19 cellular contexts compared by ENCODE assay signal in the genomic region with DNA sequence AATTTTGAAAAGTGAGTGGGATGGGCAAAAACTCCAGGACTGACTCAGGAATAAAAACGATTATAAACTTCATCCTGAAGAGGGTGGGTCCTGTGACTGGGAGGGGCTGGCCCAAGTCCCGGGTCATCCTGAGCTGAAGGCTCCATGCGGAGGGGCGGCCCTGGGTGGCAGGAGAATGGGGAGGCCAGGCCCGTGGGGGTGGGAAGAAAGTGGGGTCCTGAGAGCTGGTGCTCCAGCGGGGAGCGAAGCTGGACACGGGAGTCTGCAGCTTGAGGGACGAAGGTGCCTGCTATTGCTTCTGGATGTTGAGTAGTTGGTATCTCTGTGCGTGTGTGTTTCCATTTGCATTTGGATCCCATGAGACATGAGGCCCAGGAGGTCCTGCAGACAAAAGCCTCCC. TPM values are rescaled to one million over a fixed set of nuclear protein-coding genes. Genes with fewer than 3 reads are reported as not detected.
A peak's percentile ranks its signal among the peaks of the same experiment; 100 is the strongest.
DNase-seq lines count a peak whose midpoint lies in the region; ATAC-seq, FAIRE-seq and TF ChIP-seq lines count a peak whose summit lies in the region.
"Had no signal": no experiment of that assay in that cellular context is flagged by ENCODE, and none has a peak within 500 bp of the region (broad histone marks: within the 10 kb centered on the region; RNA-seq: fewer than 3 reads in every experiment).

No MANE protein-coding gene starts in this region.

- CTCF ChIA-PET in K562 (lab: Yijun Ruan, JAX; ENCODE audit: low intra/inter-chr PET ratio), result no interaction called here

- H3K27ac ChIP-seq in C4-2B, result peak overlapping the region; percentile 10
- no peak overlapping the region for H3K27ac ChIP-seq in K562 (ENCODE audit: extremely low read depth, low read depth, low read length)
- no peak overlapping the region for H3K27ac ChIP-seq in kidney (ENCODE audit: low read depth in 2 of 2, low read length in 2 of 2)
- H3K27ac ChIP-seq in SJCRH30, result no peak overlapping the region
- H3K27ac ChIP-seq: BLaER1 had no signal

- H3K9me1 ChIP-seq in K562 (ENCODE audit: control insufficient read depth, insufficient read depth, low read length), result no peaks in the 10 kb centered on the region

- in situ Hi-C loops in K562 (cut with MboI), result no loop called here

- H2AFZ ChIP-seq in K562 (ENCODE audit: low read depth, low read length), result no peak overlapping the region

- TF ChIP-seq EP300 in K562 (IDR thresholded peaks at IDR 0.05; ENCODE audit: low read length), result no peak

- no peak for DNase-seq in K562 (ENCODE audit: extremely low read depth in 1 of 4, low spot score in 3 of 4)
- peak; percentile 62 for DNase-seq in kidney
- DNase-seq in posterior vena cava (ENCODE audit: low spot score), result peak; percentile 65
- no peak for DNase-seq in left lobe of liver (ENCODE audit: low spot score)
- DNase-seq in GM03348 (ENCODE audit: low spot score), result no peak
- DNase-seq in activated CD4-positive, alpha-beta T cell treated with anti-CD3 and anti-CD28 coated beads, Interleukin-2, amount 50 U/mL, for 1 hour, result no peak
- no peak for DNase-seq in SJCRH30
- DNase-seq: 8988T; AML-193; CD4-positive, CD25-positive, alpha-beta regulatory T cell; DMS79; HCEC 1CT; HFFc6 had no signal

- POLR2A ChIA-PET in K562 (lab: Yijun Ruan, JAX), result interaction anchor here (1.4 kb wide), 1 partner anchor 10 kb away, joined by 4 read pairs; no protein-coding TSS in a partner anchor

- H3K9me3 ChIP-seq in K562 (replicated peaks; ENCODE audit: control insufficient read depth, insufficient read depth, low read depth, low read length) (peaks cover 3% of the 10 kb centered on the region; the same call in 1 of the 2 replicates), kidney (ENCODE audit: control insufficient read depth in 1 of 2, low read length in 2 of 2) (no peaks in the 10 kb centered on the region), SJCRH30 (replicated peaks) (no peaks in the 10 kb centered on the region)
- H3K9me3 ChIP-seq: BLaER1 had no signal

- FAIRE-seq in K562 (lab: Jason Lieb, UNC) (no peak), kidney (lab: Jason Lieb, UNC) (no peak)
- FAIRE-seq: GM12891, GM19239, H1 had no signal

- no peak for TF ChIP-seq RAD21 in K562 (CRISPR knock-in tag; conservative IDR thresholded peaks at IDR 0.05 in 1 of 2, IDR thresholded peaks at IDR 0.05 in 1 of 2)

- H3K4me1 ChIP-seq in K562 (replicated peaks in 1 of 2; ENCODE audit: control insufficient read depth in 2 of 2, insufficient read depth in 2 of 2, low read length in 2 of 2) (peaks cover 8 to 24% of the 10 kb centered on the region in 2 experiments; a peak in 4 of 5 replicates), kidney (ENCODE audit: control insufficient read depth in 1 of 2, insufficient read depth in 1 of 2, low read depth in 1 of 2, low read length in 2 of 2) (peaks cover 0 to 15% of the 10 kb centered on the region in 2 donors), SJCRH30 (no peaks in the 10 kb centered on the region)

- H3K27me3 ChIP-seq in K562 (ENCODE audit: control insufficient read depth in 2 of 2, insufficient read depth in 2 of 2, low read length in 2 of 2) (peaks cover 0 to 14% of the 10 kb centered on the region in 2 experiments; a peak in 3 of 5 replicates), SJCRH30 (peaks cover 7% of the 10 kb centered on the region; the same call in 1 of the 2 replicates)

- no peak overlapping the region for H3K4me3 ChIP-seq in K562
- H3K4me3 ChIP-seq in kidney (ENCODE audit: low read length in 2 of 2), result no peak overlapping the region
- no peak overlapping the region for H3K4me3 ChIP-seq in SJCRH30
- H3K4me3 ChIP-seq: BLaER1 had no signal

- no peaks in the 10 kb centered on the region for H4K20me1 ChIP-seq in K562 (replicated peaks; ENCODE audit: control insufficient read depth, insufficient read depth, low read length)

- H3K9ac ChIP-seq in K562 (ENCODE audit: insufficient read depth in 1 of 2, low read depth in 2 of 2, low read length in 2 of 2), result no peak overlapping the region
- no peak overlapping the region for H3K9ac ChIP-seq in kidney (ENCODE audit: low read length in 2 of 2)
- H3K9ac ChIP-seq: BLaER1 had no signal

- H3K36me3 ChIP-seq in K562 (ENCODE audit: control insufficient read depth, insufficient read depth, low read length), result no peaks in the 10 kb centered on the region
- no peaks in the 10 kb centered on the region for H3K36me3 ChIP-seq in kidney (ENCODE audit: control insufficient read depth in 1 of 2, insufficient read depth in 2 of 2, low read length in 2 of 2)
- no peaks in the 10 kb centered on the region for H3K36me3 ChIP-seq in SJCRH30
- H3K36me3 ChIP-seq: BLaER1 had no signal

- no peaks in the 10 kb centered on the region for H3K79me2 ChIP-seq in K562 (ENCODE audit: control insufficient read depth, insufficient read depth, low read length)

- ATAC-seq in K562 (no peak), left lobe of liver (no peak)

- TF ChIP-seq POLR2A in K562 (conservative IDR thresholded peaks at IDR 0.05), result no peak

- WGBS in K562 (ENCODE audit: insufficient coverage, low coverage, missing lambda C conversion rate), result 26% methylated on average over 10 of the region's 10 CpGs

- TF ChIP-seq CTCF in C4-2B (conservative IDR thresholded peaks at IDR 0.05), result no peak
- no peak for TF ChIP-seq CTCF in K562 (IDR thresholded peaks at IDR 0.05 in 2 of 3, conservative IDR thresholded peaks at IDR 0.05 in 1 of 3; ENCODE audit: insufficient read depth in 2 of 3, low read depth in 1 of 3, low read length in 3 of 3)
- TF ChIP-seq CTCF in kidney (IDR thresholded peaks at IDR 0.05; ENCODE audit: borderline replicate concordance, extremely low read depth, insufficient read depth), result no peak

- BruUV-seq in K562 (replicated peaks; lab: Mats Ljungman, UMichigan), result no TSS peak

- H3K4me2 ChIP-seq in K562 (ENCODE audit: insufficient read depth, low read length), result no peak overlapping the region
- H3K4me2 ChIP-seq: BLaER1 had no signal

- intact Hi-C loops in K562 (cut with micrococcal nuclease) (no loop called here), kidney (cut with DNase I) (no loop called here), posterior vena cava (cut with DNase I) (no loop called here)

TF ChIP-seq in K562, 482 proteins besides CTCF, POLR2A, EP300 and RAD21:
- TF ChIP-seq, protein P1, sequence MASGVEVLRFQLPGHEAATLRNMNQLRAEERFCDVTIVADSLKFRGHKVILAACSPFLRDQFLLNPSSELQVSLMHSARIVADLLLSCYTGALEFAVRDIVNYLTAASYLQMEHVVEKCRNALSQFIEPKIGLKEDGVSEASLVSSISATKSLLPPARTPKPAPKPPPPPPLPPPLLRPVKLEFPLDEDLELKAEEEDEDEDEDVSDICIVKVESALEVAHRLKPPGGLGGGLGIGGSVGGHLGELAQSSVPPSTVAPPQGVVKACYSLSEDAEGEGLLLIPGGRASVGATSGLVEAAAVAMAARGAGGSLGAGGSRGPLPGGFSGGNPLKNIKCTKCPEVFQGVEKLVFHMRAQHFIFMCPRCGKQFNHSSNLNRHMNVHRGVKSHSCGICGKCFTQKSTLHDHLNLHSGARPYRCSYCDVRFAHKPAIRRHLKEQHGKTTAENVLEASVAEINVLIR (CRISPR knock-in tag; IDR thresholded peaks at IDR 0.05), result no peak
- 0 out of 2 replicates have a peak, but pooled peaks have one; percentile 36 for TF ChIP-seq MCM3 (IDR thresholded peaks at IDR 0.05)

RNA-seq across cellular contexts. Expression of a gene that starts 4.7 kb away (rescaled TPM):
- total RNA-seq in K562 (2011; cell fraction: chromatin; rRNA removed; ENCODE audit: low replicate concordance), result 1.2 and 2.4 TPM in 2 replicates
- 1.5 and 1.6 TPM in 2 replicates for total RNA-seq in K562 (2011; cell fraction: nucleolus; rRNA removed)
- total RNA-seq in K562 (2011; cell fraction: nucleoplasm; rRNA removed), result 1.1 and 1.3 TPM in 2 replicates
- 0.09 and 0.24 TPM in 2 replicates for total RNA-seq in K562 (2014; rRNA removed)
- 0.06 and 0.36 TPM in 2 replicates for total RNA-seq in K562 (2014; rRNA removed; fragmentation: Illumina TruSeq; extraction: Trizol)
- 0.14 and 0.26 TPM in 2 replicates for total RNA-seq in K562 (2015; rRNA removed; fragmentation: Illumina TruSeq; extraction: Trizol)
- total RNA-seq in K562 (2021), result 0.47 and 1.5 TPM in 2 replicates
- 0.59 and 0.61 TPM in 2 replicates for polyA plus RNA-seq in K562 (2011; rRNA removed)
- 0.27 and 0.31 TPM in 2 replicates for polyA plus RNA-seq in K562 (2011; cell fraction: cytosol; rRNA removed)
- 1.2 and 1.4 TPM in 2 replicates for polyA plus RNA-seq in K562 (2011; cell fraction: nucleus; rRNA removed)
- 0.33 and 0.47 TPM in 2 replicates for polyA plus RNA-seq in K562 (2012)
- 0.19 and 0.21 TPM in 2 replicates for polyA plus RNA-seq in K562 (2014; fragmentation: Illumina TruSeq; extraction: Trizol)
- polyA plus RNA-seq in K562 (2014; fragmentation: Nextera tagmentation; extraction: Ambion mirVana), result under 1 TPM in 1 of 2 experiments, not detected in 1; 0.07 TPM
- polyA plus RNA-seq in K562 (2014; rRNA removed), result 0.13 and 0.57 TPM in 2 replicates
- 0.42 and 0.63 TPM in 2 replicates for polyA minus RNA-seq in K562 (2011; rRNA and poly(A)+ RNA removed)
- not detected in 2 replicates for polyA minus RNA-seq in K562 (2011; cell fraction: cytosol; rRNA and poly(A)+ RNA removed)
- polyA minus RNA-seq in K562 (2011; cell fraction: nucleus; rRNA and poly(A)+ RNA removed), result 0.67 TPM in 2 replicates
- 2.5 TPM for total RNA-seq in kidney
- 0.45 TPM for polyA plus RNA-seq in kidney (ENCODE audit: insufficient read depth, low read depth, low replicate concordance)
- 1 to 10 TPM in 1 of 2 donors, under 1 TPM in 1; 0.38 to 1.4 TPM for total RNA-seq in posterior vena cava
- 0.10 TPM for total RNA-seq in left lobe of liver
- not detected in 2 replicates for total RNA-seq in SJCRH30 (2014; rRNA removed; shearing (Covaris generic))
- total RNA-seq: CD4-positive, CD25-positive, alpha-beta regulatory T cell; HFFc6; HT1080 had no signal
- polyA plus RNA-seq: CD4-positive, CD25-positive, alpha-beta regulatory T cell had no signal

Comparison
In these comparisons a context has a peak if more than half of its experiments do, and no peak if none do; other contexts are left out.
1. DNase-seq: peak in kidney (single experiment) and posterior vena cava (single experiment); none in K562 (0 of 4), left lobe of liver (single experiment), GM03348 (single experiment), activated CD4-positive, alpha-beta T cell treated with anti-CD3 and anti-CD28 coated beads, Interleukin-2, amount 50 U/mL, for 1 hour (single experiment) and SJCRH30 (0 of 2).